ENCODE assay signal across 27 cellular contexts in the genomic region with DNA sequence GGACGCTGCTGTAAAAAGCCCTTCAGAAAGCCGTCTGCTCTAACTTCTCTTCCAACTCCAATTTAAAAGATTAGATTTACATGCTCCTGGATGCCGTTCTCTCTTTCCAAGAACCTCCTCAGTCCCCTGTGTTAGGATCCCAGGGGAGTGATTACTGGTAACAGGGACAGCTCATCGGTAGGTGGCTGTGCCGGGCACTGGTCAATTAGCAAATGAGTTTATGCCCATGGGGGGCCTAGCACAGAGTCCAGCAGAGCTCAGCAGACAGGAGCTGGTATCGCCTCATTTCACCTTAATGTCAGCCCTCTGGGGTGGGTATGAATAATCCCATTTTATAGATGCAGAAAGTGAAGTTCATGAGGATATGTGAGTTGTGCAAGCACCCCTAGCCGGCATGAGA.
"Had no signal": no experiment of that assay in that cellular context is flagged by ENCODE, and none has a peak within 500 bp of the region (broad histone marks: within the 10 kb centered on the region; RNA-seq: fewer than 3 reads in every experiment).

No MANE protein-coding gene starts in this region.

- H3K27ac Mint-ChIP-seq: activated CD4-positive, alpha-beta memory T cell treated with anti-CD3 and anti-CD28 coated beads, Interleukin-2, amount 10 ng/mL, durations not matched to agents 7 days and 5 days; activated CD4-positive, alpha-beta T cell treated with anti-CD3 and anti-CD28 coated beads, Interleukin-2, amount 10 ng/mL, durations not matched to agents 7 days and 5 days; activated naive CD8-positive, alpha-beta T cell; activated T-helper 17 cell treated with anti-CD3 and anti-CD28 coated beads, Interleukin-2, amount 50 U/mL, for 72 hours; WTC11 had no signal

- H3K9me3 Mint-ChIP-seq: activated CD4-positive, alpha-beta memory T cell treated with anti-CD3 and anti-CD28 coated beads, Interleukin-2, amount 10 ng/mL, durations not matched to agents 7 days and 5 days; activated CD4-positive, alpha-beta T cell treated with anti-CD3 and anti-CD28 coated beads, Interleukin-2, amount 10 ng/mL, durations not matched to agents 7 days and 5 days; activated T-cell treated with anti-CD3 and anti-CD28 coated beads, Interleukin-2, amount 50 U/mL, for 4 hours; activated T-helper 17 cell treated with anti-CD3 and anti-CD28 coated beads, Interleukin-2, amount 50 U/mL, for 72 hours; WTC11 had no signal

- ATAC-seq: activated T-cell treated with anti-CD3 and anti-CD28 coated beads, Interleukin-2, amount 50 U/mL, for 4 hours; activated T-helper 17 cell treated with anti-CD3 and anti-CD28 coated beads, Interleukin-2, amount 50 U/mL, for 72 hours; body of pancreas; gastroesophageal sphincter; heart right ventricle; WTC11 had no signal

- H3K4me3 Mint-ChIP-seq: activated CD4-positive, alpha-beta memory T cell treated with anti-CD3 and anti-CD28 coated beads, Interleukin-2, amount 10 ng/mL, durations not matched to agents 7 days and 5 days; activated CD4-positive, alpha-beta T cell treated with anti-CD3 and anti-CD28 coated beads, Interleukin-2, amount 10 ng/mL, durations not matched to agents 7 days and 5 days; activated naive CD8-positive, alpha-beta T cell; activated T-cell treated with anti-CD3 and anti-CD28 coated beads, Interleukin-2, amount 50 U/mL, for 4 hours; activated T-helper 17 cell treated with anti-CD3 and anti-CD28 coated beads, Interleukin-2, amount 50 U/mL, for 72 hours; WTC11 had no signal

- H3K79me2 ChIP-seq: hepatocyte had no signal

- H3K4me3 ChIP-seq: body of pancreas, colonic mucosa, esophagus squamous epithelium, gastroesophageal sphincter, heart right ventricle, hepatocyte had no signal

- H3K36me3 ChIP-seq: colonic mucosa, esophagus squamous epithelium, gastroesophageal sphincter, heart right ventricle had no signal

- H3K4me2 ChIP-seq: hepatocyte had no signal

- H3K27ac ChIP-seq: body of pancreas, colonic mucosa, epithelial cell of prostate, esophagus squamous epithelium, gastroesophageal sphincter, heart right ventricle, hepatocyte had no signal

- DNase-seq: activated CD4-positive, alpha-beta memory T cell treated with anti-CD3 and anti-CD28 coated beads, Interleukin-2, amount 10 ng/mL, durations not matched to agents 7 days and 5 days; activated CD4-positive, alpha-beta T cell treated with anti-CD3 and anti-CD28 coated beads for 1 hour; activated CD4-positive, alpha-beta T cell treated with anti-CD3 and anti-CD28 coated beads for 4 hours; activated CD4-positive, alpha-beta T cell treated with anti-CD3 and anti-CD28 coated beads, Interleukin-2, amount 10 ng/mL, durations not matched to agents 7 days and 5 days; activated CD4-positive, alpha-beta T cell treated with anti-CD3 and anti-CD28 coated beads, Interleukin-2, amount 50 U/mL, for 4 hours; activated CD8-positive, alpha-beta memory T cell treated with anti-CD3 and anti-CD28 coated beads for 24 hours; activated effector memory CD4-positive, alpha-beta T cell treated with Interleukin-2 at 50 U/mL for 16 hours; activated gamma-delta T cell treated with Interleukin-2 at 50 U/mL for 16 hours; activated naive CD4-positive, alpha-beta T cell treated with anti-CD3 and anti-CD28 coated beads, Interleukin-2, amount 50 U/mL, for 16 hours; activated naive CD4-positive, alpha-beta T cell treated with Interleukin-2 at 50 U/mL for 16 hours; activated T-cell treated with anti-CD3 and anti-CD28 coated beads, Interleukin-2, amount 50 U/mL, for 4 hours; amniotic stem cell; anterior cingulate cortex; body of pancreas; caudate nucleus; colonic mucosa; effector CD8-positive, alpha-beta T cell; esophagus squamous epithelium; foreskin melanocyte; heart right ventricle; T-helper 2 cell had no signal

- H3K36me3 Mint-ChIP-seq: activated naive CD8-positive, alpha-beta T cell; WTC11 had no signal

- H3K9me3 ChIP-seq: body of pancreas, colonic mucosa, esophagus squamous epithelium, gastroesophageal sphincter, heart right ventricle had no signal

- H2AFZ ChIP-seq: hepatocyte had no signal

- H3K4me1 ChIP-seq: body of pancreas, colonic mucosa, esophagus squamous epithelium, gastroesophageal sphincter, heart right ventricle had no signal

- H3K27me3 ChIP-seq: body of pancreas, colonic mucosa had no signal

- H3K4me1 Mint-ChIP-seq: activated CD4-positive, alpha-beta memory T cell treated with anti-CD3 and anti-CD28 coated beads, Interleukin-2, amount 10 ng/mL, durations not matched to agents 7 days and 5 days; activated CD4-positive, alpha-beta T cell treated with anti-CD3 and anti-CD28 coated beads, Interleukin-2, amount 10 ng/mL, durations not matched to agents 7 days and 5 days; activated T-helper 17 cell treated with anti-CD3 and anti-CD28 coated beads, Interleukin-2, amount 50 U/mL, for 72 hours had no signal
